In the genomic region with DNA sequence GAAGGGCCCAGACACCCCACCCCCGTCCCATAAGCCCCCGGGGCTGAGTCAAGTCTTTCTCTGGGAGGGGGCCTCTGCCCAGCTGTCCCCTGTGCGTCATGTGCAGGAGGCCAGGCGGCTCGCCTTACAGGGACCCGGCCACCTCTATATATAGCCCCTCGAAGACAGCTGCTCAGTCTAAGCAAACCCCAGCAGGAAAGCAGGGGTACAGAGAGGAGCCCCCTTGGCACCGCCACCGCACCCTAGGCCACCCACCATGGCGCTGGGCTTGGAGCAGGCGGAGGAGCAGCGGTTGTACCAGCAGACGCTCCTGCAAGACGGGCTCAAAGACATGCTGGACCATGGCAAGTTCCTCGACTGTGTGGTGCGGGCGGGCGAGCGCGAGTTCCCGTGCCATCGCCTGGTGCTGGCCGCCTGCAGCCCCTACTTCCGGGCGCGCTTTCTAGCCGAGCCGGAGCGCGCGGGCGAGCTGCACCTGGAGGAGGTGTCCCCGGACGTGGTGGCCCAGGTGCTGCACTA, we compare ENCODE assay signal across 12 cellular contexts. TPM values are rescaled to one million over a fixed set of nuclear protein-coding genes. Genes with fewer than 3 reads are reported as not detected.
A peak's percentile ranks its signal among the peaks of the same experiment; 100 is the strongest.
DNase-seq lines count a peak whose midpoint lies in the region; ATAC-seq and TF ChIP-seq lines count a peak whose summit lies in the region.
"Had no signal": no experiment of that assay in that cellular context is flagged by ENCODE, and none has a peak within 500 bp of the region (broad histone marks: within the 10 kb centered on the region; RNA-seq: fewer than 3 reads in every experiment).

A gene with protein sequence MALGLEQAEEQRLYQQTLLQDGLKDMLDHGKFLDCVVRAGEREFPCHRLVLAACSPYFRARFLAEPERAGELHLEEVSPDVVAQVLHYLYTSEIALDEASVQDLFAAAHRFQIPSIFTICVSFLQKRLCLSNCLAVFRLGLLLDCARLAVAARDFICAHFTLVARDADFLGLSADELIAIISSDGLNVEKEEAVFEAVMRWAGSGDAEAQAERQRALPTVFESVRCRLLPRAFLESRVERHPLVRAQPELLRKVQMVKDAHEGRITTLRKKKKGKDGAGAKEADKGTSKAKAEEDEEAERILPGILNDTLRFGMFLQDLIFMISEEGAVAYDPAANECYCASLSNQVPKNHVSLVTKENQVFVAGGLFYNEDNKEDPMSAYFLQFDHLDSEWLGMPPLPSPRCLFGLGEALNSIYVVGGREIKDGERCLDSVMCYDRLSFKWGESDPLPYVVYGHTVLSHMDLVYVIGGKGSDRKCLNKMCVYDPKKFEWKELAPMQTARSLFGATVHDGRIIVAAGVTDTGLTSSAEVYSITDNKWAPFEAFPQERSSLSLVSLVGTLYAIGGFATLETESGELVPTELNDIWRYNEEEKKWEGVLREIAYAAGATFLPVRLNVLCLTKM (plus strand): TSS at position 175 of the 519 bp plus-strand sequence. CDS start 82 bp downstream, at position 257.

- no peaks in the 10 kb centered on the region for H3K9me3 ChIP-seq in skeletal muscle satellite cell (replicated peaks; ENCODE audit: low read length)

- TF ChIP-seq CTCF in GM13977 (IDR thresholded peaks at IDR 0.05; ENCODE audit: extremely low read depth, insufficient read depth, missing control alignments) = no peak

- peaks cover 32% of the 10 kb centered on the region for H3K27me3 ChIP-seq in skeletal muscle satellite cell (ENCODE audit: control insufficient read depth, insufficient read depth, low read length)

- no peaks in the 10 kb centered on the region for H3K9me3 Mint-ChIP-seq in activated T-helper 17 cell treated with anti-CD3 and anti-CD28 coated beads, Interleukin-2, amount 50 U/mL, for 72 hours
- H3K9me3 Mint-ChIP-seq: activated T-helper 1 cell treated with anti-CD3 and anti-CD28 coated beads, Interleukin-12 subunit alpha, Interleukin-12 subunit beta, Interleukin-2, Interleukin-4 antibody, amounts not matched to agents 30 ng/mL and 10 ng/mL and 1 ng/mL, durations not matched to agents 14 hours and 24 hours and 36 hours; memory B cell had no signal

- ATAC-seq in activated T-helper 17 cell treated with anti-CD3 and anti-CD28 coated beads, Interleukin-2, amount 50 U/mL, for 72 hours (replicated peaks) = no peak
- ATAC-seq in left cardiac atrium = peak in 1 of 2 donors; percentile 6
- ATAC-seq in HG02571 (IDR thresholded peaks at IDR 0.05; ENCODE audit: unreplicated experiment) = no peak
- no peak for ATAC-seq in HG02642 (IDR thresholded peaks at IDR 0.05; ENCODE audit: poor library complexity, unreplicated experiment)

- peak within 1 kb of the TSS; percentile 41 for H3K4me3 Mint-ChIP-seq in activated T-helper 17 cell treated with anti-CD3 and anti-CD28 coated beads, Interleukin-2, amount 50 U/mL, for 72 hours
- H3K4me3 Mint-ChIP-seq: activated T-helper 1 cell treated with anti-CD3 and anti-CD28 coated beads, Interleukin-12 subunit alpha, Interleukin-12 subunit beta, Interleukin-2, Interleukin-4 antibody, amounts not matched to agents 30 ng/mL and 10 ng/mL and 1 ng/mL, durations not matched to agents 14 hours and 24 hours and 36 hours; memory B cell had no signal

- DNase-seq in GM13977 (ENCODE audit: low spot score) (peak; percentile 26), left cardiac atrium (peak; percentile 17), GOT3 (lab: John Stamatoyannopoulos, UW) (no peak), MV-4-11 (lab: John Stamatoyannopoulos, UW) (no peak)
- DNase-seq: Kasumi-1 had no signal

- no peaks in the 10 kb centered on the region for H3K36me3 ChIP-seq in skeletal muscle satellite cell (ENCODE audit: insufficient read depth, low read length)

- in situ Hi-C loops in GM13977 (cut with MboI; ENCODE audit: low pct_unique_long_range_greater_than_20kb, low sequenced_read_pairs, unreplicated experiment) = no loop called here

- intact Hi-C loops in left cardiac atrium (cut with DNase I) = no loop called here

- no peak within 1 kb of the TSS for H3K9ac ChIP-seq in skeletal muscle satellite cell (ENCODE audit: low read depth, low read length)

- peak within 1 kb of the TSS; percentile 44 for H3K4me3 ChIP-seq in skeletal muscle satellite cell (ENCODE audit: low read length)

- H3K4me2 ChIP-seq in skeletal muscle satellite cell (ENCODE audit: low read length) = peak within 1 kb of the TSS; percentile 66

- peak within 1 kb of the TSS; percentile 51 for H3K27ac Mint-ChIP-seq in activated T-helper 17 cell treated with anti-CD3 and anti-CD28 coated beads, Interleukin-2, amount 50 U/mL, for 72 hours
- H3K27ac Mint-ChIP-seq: activated T-helper 1 cell treated with anti-CD3 and anti-CD28 coated beads, Interleukin-12 subunit alpha, Interleukin-12 subunit beta, Interleukin-2, Interleukin-4 antibody, amounts not matched to agents 30 ng/mL and 10 ng/mL and 1 ng/mL, durations not matched to agents 14 hours and 24 hours and 36 hours; memory B cell had no signal

- peaks cover 23% of the 10 kb centered on the region for H3K4me1 ChIP-seq in skeletal muscle satellite cell (ENCODE audit: control insufficient read depth, insufficient read depth, low read length)

- H3K4me1 Mint-ChIP-seq in activated T-helper 17 cell treated with anti-CD3 and anti-CD28 coated beads, Interleukin-2, amount 50 U/mL, for 72 hours = peaks cover 5% of the 10 kb centered on the region

- peaks cover 19% of the 10 kb centered on the region for H3K27me3 Mint-ChIP-seq in activated T-helper 17 cell treated with anti-CD3 and anti-CD28 coated beads, Interleukin-2, amount 50 U/mL, for 72 hours

- no peaks in the 10 kb centered on the region for H3K36me3 Mint-ChIP-seq in activated T-helper 17 cell treated with anti-CD3 and anti-CD28 coated beads, Interleukin-2, amount 50 U/mL, for 72 hours (ENCODE audit: low read depth)
- H3K36me3 Mint-ChIP-seq: memory B cell had no signal

RNA-seq across cellular contexts. Expression of the gene that starts here (rescaled TPM):
- total RNA-seq in activated T-helper 17 cell treated with anti-CD3 and anti-CD28 coated beads, Interleukin-2, amount 50 U/mL, for 72 hours = not detected
- under 1 TPM in 1 of 2 donors, not detected in 1; 0.86 TPM for total RNA-seq in left cardiac atrium
- 0.66 TPM in 1 of 2 replicates, not detected in the other for total RNA-seq in skeletal muscle satellite cell (2012; rRNA removed)
- total RNA-seq: activated T-helper 1 cell treated with anti-CD3 and anti-CD28 coated beads, Interleukin-12 subunit alpha, Interleukin-12 subunit beta, Interleukin-2, Interleukin-4 antibody, amounts not matched to agents 30 ng/mL and 10 ng/mL and 1 ng/mL, durations not matched to agents 14 hours and 24 hours and 36 hours; RPMI7951 had no signal

Comparison
In these comparisons a context has a peak if more than half of its experiments do, and no peak if none do; other contexts are left out.
1. Peak in DNase-seq in left cardiac atrium; RNA of the gene not detected or under 1 TPM.